Comparison of ENCODE assay signal across 1 cellular context in the genomic region with DNA sequence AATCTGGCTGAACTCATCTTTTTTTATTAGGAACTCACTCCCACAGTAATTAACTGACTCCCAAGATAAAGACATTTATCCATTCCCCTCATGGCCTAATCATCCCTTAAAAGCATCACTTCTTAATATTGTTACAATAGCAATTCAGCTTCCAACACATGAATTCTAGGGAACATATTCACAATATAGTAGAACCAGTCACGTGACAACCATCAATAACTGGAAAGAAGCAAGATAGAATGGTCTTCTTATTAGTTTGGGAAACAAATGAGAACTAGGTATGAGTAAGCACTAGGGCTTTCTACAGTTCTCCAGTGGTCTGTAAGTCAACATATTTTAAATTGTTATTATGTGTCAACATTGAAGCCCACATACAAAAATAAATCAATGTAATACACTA.
TF ChIP-seq lines count a peak whose summit lies in the region.

No MANE protein-coding gene starts in this region.

TF ChIP-seq in H1, 55 proteins besides CTCF, POLR2A, EP300 and RAD21:
- TF ChIP-seq POLR2AphosphoS5 (IDR thresholded peaks at IDR 0.05; ENCODE audit: low read depth, low read length): no peak
- TF ChIP-seq CTBP2 (IDR thresholded peaks at IDR 0.05; ENCODE audit: borderline replicate concordance, insufficient read depth, insufficient read length, low read length): no peak
- TF ChIP-seq KDM4A (IDR thresholded peaks at IDR 0.05; ENCODE audit: low read depth, low read length, severe bottlenecking): no peak
- no peak for TF ChIP-seq TEAD4 (IDR thresholded peaks at IDR 0.05; ENCODE audit: low read depth, low read length)
- no peak for TF ChIP-seq RFX5 (IDR thresholded peaks at IDR 0.05; ENCODE audit: borderline replicate concordance, low read depth, low read length)
- no peak for TF ChIP-seq TAF1 (IDR thresholded peaks at IDR 0.05; ENCODE audit: low read depth, low read length)
- no peak for TF ChIP-seq RBBP5 (IDR thresholded peaks at IDR 0.05; ENCODE audit: borderline replicate concordance, low read depth, low read length)
- no peak for TF ChIP-seq CHD1 (IDR thresholded peaks at IDR 0.05; ENCODE audit: low read depth, low read length)
- TF ChIP-seq FOSL1 (IDR thresholded peaks at IDR 0.05; ENCODE audit: insufficient read depth, low read depth, low read length): no peak
- TF ChIP-seq, protein P1, sequence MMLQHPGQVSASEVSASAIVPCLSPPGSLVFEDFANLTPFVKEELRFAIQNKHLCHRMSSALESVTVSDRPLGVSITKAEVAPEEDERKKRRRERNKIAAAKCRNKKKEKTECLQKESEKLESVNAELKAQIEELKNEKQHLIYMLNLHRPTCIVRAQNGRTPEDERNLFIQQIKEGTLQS (IDR thresholded peaks at IDR 0.05; ENCODE audit: insufficient read depth, low read depth, low read length): no peak
- no peak for TF ChIP-seq CBX5 (IDR thresholded peaks at IDR 0.05; ENCODE audit: low read depth, low read length)
- no peak for TF ChIP-seq SIRT6 (IDR thresholded peaks at IDR 0.05; ENCODE audit: low read length)
- no peak for TF ChIP-seq EZH2 (IDR thresholded peaks at IDR 0.05; ENCODE audit: low read depth, low read length, severe bottlenecking)
- TF ChIP-seq ZNF274 (IDR thresholded peaks at IDR 0.05; ENCODE audit: borderline replicate concordance, extremely low read depth, low read length): no peak
- no peak for TF ChIP-seq ASH2L (IDR thresholded peaks at IDR 0.05; ENCODE audit: low read length)
- no peak for TF ChIP-seq RNF2 (IDR thresholded peaks at IDR 0.05; ENCODE audit: borderline replicate concordance, low read depth, low read length, missing control alignments, poor library complexity, severe bottlenecking)
TF ChIP-seq in H1: peak in this region for 0.
